In the genomic region with DNA sequence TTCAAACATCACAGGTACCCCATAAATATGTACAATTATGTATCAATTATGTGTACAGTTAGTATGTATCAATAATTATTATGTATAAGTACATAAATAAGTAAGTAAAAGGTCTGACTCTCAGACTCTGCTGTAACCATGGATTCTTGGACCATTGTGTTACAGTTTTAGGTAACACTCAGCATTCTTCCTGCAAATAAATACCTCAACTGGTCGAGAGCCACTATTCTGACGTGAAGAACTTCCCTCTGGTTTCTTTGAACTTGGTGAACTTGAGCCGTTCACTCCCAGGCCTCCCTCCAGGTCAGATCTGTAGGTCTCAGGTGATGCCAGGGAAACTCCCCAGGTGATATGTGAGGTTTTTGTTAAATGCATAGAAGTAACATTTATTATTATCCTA, we compare ENCODE assay signal across 34 cellular contexts.
"Had no signal": no experiment of that assay in that cellular context is flagged by ENCODE, and none has a peak within 500 bp of the region (broad histone marks: within the 10 kb centered on the region; RNA-seq: fewer than 3 reads in every experiment).

No MANE protein-coding gene starts in this region.

- H3K27me3 ChIP-seq: MG63 had no signal

- DNase-seq: Karpas-422, Kasumi-1, MG63, MM.1S, NCI-H1048, NCI-H1092, NCI-H1092 treated with DMSO at 0.1 percent for 48 hours, NCI-H1105, NCI-H1105 treated with DMSO at 0.1 percent for 48 hours, NCI-H1417, NCI-H1417 treated with DMSO at 0.1 percent for 48 hours, NCI-H1436, NCI-H1436 treated with DMSO at 0.1 percent for 48 hours, NCI-H146, NCI-H1694, NCI-H1694 treated with DMSO at 0.1 percent for 48 hours, NCI-H187, NCI-H187 treated with DMSO at 0.1 percent for 48 hours, NCI-H1930, NCI-H2029, NCI-H2029 treated with DMSO at 0.1 percent for 48 hours, NCI-H2081, NCI-H2081 treated with DMSO at 0.1 percent for 48 hours, NCI-H2107, NCI-H2171, NCI-H2171 treated with DMSO at 0.1 percent for 48 hours, NCI-H2227 treated with DMSO at 0.1 percent for 48 hours, NCI-H226, NCI-H345, NCI-H446, NCI-H446 treated with DMSO at 0.1 percent for 48 hours, NCI-H510A, NCI-H510A treated with DMSO at 0.1 percent for 48 hours had no signal

- H3K4me3 ChIP-seq: MG63 had no signal

- H3K36me3 ChIP-seq: MG63 had no signal

- H3K27ac ChIP-seq: KMS-11 had no signal
